In the genomic region with DNA sequence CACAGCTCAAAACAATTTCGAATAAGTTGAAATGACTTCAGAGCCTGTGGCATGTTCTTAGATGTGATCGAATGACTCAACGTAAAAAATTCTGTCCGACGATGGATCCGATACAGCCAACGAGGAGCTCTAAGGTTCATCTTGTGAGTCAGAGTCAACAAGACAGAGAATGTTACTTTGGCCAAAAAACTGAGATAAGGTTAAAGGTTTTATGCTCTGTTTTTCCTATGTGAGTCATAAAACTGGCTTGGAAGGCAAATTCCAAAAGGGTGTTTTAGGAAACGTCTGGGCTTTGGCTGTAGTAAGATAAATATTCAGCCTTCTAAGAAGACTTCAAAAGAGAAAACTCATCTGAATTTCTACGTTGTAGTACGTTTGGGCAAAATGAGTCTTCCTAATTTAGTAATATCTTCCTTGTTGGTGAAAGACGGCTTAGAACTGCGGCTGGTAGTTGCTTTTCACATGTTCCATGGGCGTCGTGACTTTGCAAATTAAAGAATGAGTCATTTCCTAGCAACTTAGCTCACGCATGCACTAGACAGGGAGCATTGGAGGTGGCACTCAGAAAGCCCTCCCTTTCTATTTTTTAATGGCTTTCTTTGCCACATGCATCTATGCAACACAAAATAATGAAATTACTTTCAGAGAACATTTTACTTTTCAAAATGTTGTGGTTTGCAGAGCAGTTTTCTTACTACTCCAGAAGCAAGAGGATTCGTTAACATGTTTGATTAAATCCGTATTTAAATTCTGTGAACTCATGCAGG, we compare ENCODE assay signal across 1 cellular context.
TF ChIP-seq lines count a peak whose summit lies in the region.

No MANE protein-coding gene starts in this region.

TF ChIP-seq in K562, 482 proteins besides CTCF, POLR2A, EP300 and RAD21 (continued from another document and continues in another):
- TF ChIP-seq CEBPB (tag; IDR thresholded peaks at IDR 0.05) (0 out of 2 replicates have a peak, but pooled peaks have one; percentile 17), MEF2A (IDR thresholded peaks at IDR 0.05; ENCODE audit: control insufficient read depth, low read depth, low read length) (no peak), RB1 (IDR thresholded peaks at IDR 0.05; ENCODE audit: low read depth) (no peak; the same call in 1 of the 2 replicates), SRSF3 (IDR thresholded peaks at IDR 0.05; ENCODE audit: insufficient read depth, low read length) (no peak), PRMT5 (CRISPR knock-in tag; IDR thresholded peaks at IDR 0.05) (no peak), MYBL2 (IDR thresholded peaks at IDR 0.05; ENCODE audit: low read depth) (no peak), MYBL2 (CRISPR knock-in tag; IDR thresholded peaks at IDR 0.05; ENCODE audit: borderline replicate concordance) (no peak), FOXA1 (IDR thresholded peaks at IDR 0.05; ENCODE audit: borderline replicate concordance) (peak; percentile 63; the same call in 1 of the 2 replicates), SIX5 (IDR thresholded peaks at IDR 0.05; ENCODE audit: borderline replicate concordance in 1 of 2, insufficient read depth in 1 of 2, low read depth in 1 of 2, low read length in 2 of 2) (no peak), POLR2AphosphoS5 (IDR thresholded peaks at IDR 0.05; ENCODE audit: control insufficient read depth, insufficient read depth, low read depth, low read length) (peak; percentile 51; the same call in 1 of the 2 replicates), PPARD (CRISPR knock-in tag; IDR thresholded peaks at IDR 0.05) (no peak), CBFA2T3 (IDR thresholded peaks at IDR 0.05) (peak; percentile 37), ETV6 (IDR thresholded peaks at IDR 0.05; ENCODE audit: borderline replicate concordance in 1 of 2, low read depth in 2 of 2, low read length in 1 of 2) (no peak), ETV6 (CRISPR knock-in tag; IDR thresholded peaks at IDR 0.05; ENCODE audit: borderline replicate concordance) (no peak), BACH1 (tag; IDR thresholded peaks at IDR 0.05) (peak; percentile 96), GATAD2B (IDR thresholded peaks at IDR 0.05; ENCODE audit: borderline replicate concordance) (peak; percentile 27; the same call in 1 of the 2 replicates), XRCC3 (IDR thresholded peaks at IDR 0.05) (no peak), CREM (IDR thresholded peaks at IDR 0.05; ENCODE audit: low read depth) (0 out of 2 replicates have a peak, but pooled peaks have one; percentile 19), DDX20 (tag; IDR thresholded peaks at IDR 0.05; ENCODE audit: low read depth) (0 out of 2 replicates have a peak, but pooled peaks have one; percentile 17), EP400 (IDR thresholded peaks at IDR 0.05) (peak; percentile 82), SRSF7 (optimal IDR thresholded peaks at IDR 0.05; ENCODE audit: low read depth, low read length) (no peak), CCNT2 (IDR thresholded peaks at IDR 0.05; ENCODE audit: borderline replicate concordance, extremely low read depth, insufficient read length, low read depth, low read length) (peak; percentile 34), ETV1 (tag; conservative IDR thresholded peaks at IDR 0.05; ENCODE audit: low read depth) (peak; percentile 75), SAFB (IDR thresholded peaks at IDR 0.05; ENCODE audit: borderline replicate concordance, low read depth, low read length) (no peak), HMGN3 (IDR thresholded peaks at IDR 0.05; ENCODE audit: borderline replicate concordance, extremely low read depth, insufficient read length, low read depth, low read length) (no peak), RFX1 (IDR thresholded peaks at IDR 0.05) (no peak; the same call in 1 of the 2 replicates), ZNF431 (CRISPR knock-in tag; IDR thresholded peaks at IDR 0.05) (no peak), TBP (optimal IDR thresholded peaks at IDR 0.05; ENCODE audit: low read depth, low read length) (peak; percentile 52), PHF8 (IDR thresholded peaks at IDR 0.05; ENCODE audit: borderline replicate concordance, low read length) (no peak), MAFG (tag; conservative IDR thresholded peaks at IDR 0.05) (peak; percentile 97), U2AF1 (optimal IDR thresholded peaks at IDR 0.05; ENCODE audit: low read depth, low read length) (no peak), ZNF121 (CRISPR knock-in tag; conservative IDR thresholded peaks at IDR 0.05) (no peak), TAF9B (IDR thresholded peaks at IDR 0.05; ENCODE audit: partially characterized antibody) (peak; percentile 86), SMAD4 (CRISPR knock-in tag; conservative IDR thresholded peaks at IDR 0.05) (peak; percentile 38; the same call in 1 of the 2 replicates), SUPT5H (IDR thresholded peaks at IDR 0.05) (0 out of 2 replicates have a peak, but pooled peaks have one; percentile 47), THRAP3 (IDR thresholded peaks at IDR 0.05; ENCODE audit: borderline replicate concordance) (no peak; the same call in 1 of the 2 replicates), RBFOX2 (IDR thresholded peaks at IDR 0.05; ENCODE audit: low read depth, low read length) (peak; percentile 45; the same call in 1 of the 2 replicates), TFAM (CRISPR knock-in tag; conservative IDR thresholded peaks at IDR 0.05) (no peak), BCL6 (CRISPR knock-in tag; IDR thresholded peaks at IDR 0.05) (no peak), ZNF197 (CRISPR knock-in tag; IDR thresholded peaks at IDR 0.05; ENCODE audit: low read depth) (no peak)
- TF ChIP-seq, protein P1, sequence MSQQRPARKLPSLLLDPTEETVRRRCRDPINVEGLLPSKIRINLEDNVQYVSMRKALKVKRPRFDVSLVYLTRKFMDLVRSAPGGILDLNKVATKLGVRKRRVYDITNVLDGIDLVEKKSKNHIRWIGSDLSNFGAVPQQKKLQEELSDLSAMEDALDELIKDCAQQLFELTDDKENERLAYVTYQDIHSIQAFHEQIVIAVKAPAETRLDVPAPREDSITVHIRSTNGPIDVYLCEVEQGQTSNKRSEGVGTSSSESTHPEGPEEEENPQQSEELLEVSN (IDR thresholded peaks at IDR 0.05; ENCODE audit: borderline replicate concordance in 1 of 2, extremely low read depth in 1 of 2, insufficient read depth in 1 of 2, insufficient read length in 1 of 2, low read depth in 1 of 2, low read length in 1 of 2, poor library complexity in 1 of 2, severe bottlenecking in 1 of 2), result peak in 1 of 2 experiments; percentile 55
- TF ChIP-seq, protein P2, sequence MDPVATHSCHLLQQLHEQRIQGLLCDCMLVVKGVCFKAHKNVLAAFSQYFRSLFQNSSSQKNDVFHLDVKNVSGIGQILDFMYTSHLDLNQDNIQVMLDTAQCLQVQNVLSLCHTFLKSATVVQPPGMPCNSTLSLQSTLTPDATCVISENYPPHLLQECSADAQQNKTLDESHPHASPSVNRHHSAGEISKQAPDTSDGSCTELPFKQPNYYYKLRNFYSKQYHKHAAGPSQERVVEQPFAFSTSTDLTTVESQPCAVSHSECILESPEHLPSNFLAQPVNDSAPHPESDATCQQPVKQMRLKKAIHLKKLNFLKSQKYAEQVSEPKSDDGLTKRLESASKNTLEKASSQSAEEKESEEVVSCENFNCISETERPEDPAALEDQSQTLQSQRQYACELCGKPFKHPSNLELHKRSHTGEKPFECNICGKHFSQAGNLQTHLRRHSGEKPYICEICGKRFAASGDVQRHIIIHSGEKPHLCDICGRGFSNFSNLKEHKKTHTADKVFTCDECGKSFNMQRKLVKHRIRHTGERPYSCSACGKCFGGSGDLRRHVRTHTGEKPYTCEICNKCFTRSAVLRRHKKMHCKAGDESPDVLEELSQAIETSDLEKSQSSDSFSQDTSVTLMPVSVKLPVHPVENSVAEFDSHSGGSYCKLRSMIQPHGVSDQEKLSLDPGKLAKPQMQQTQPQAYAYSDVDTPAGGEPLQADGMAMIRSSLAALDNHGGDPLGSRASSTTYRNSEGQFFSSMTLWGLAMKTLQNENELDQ (CRISPR knock-in tag; IDR thresholded peaks at IDR 0.05; ENCODE audit: borderline replicate concordance), result no peak
- TF ChIP-seq, protein P3, sequence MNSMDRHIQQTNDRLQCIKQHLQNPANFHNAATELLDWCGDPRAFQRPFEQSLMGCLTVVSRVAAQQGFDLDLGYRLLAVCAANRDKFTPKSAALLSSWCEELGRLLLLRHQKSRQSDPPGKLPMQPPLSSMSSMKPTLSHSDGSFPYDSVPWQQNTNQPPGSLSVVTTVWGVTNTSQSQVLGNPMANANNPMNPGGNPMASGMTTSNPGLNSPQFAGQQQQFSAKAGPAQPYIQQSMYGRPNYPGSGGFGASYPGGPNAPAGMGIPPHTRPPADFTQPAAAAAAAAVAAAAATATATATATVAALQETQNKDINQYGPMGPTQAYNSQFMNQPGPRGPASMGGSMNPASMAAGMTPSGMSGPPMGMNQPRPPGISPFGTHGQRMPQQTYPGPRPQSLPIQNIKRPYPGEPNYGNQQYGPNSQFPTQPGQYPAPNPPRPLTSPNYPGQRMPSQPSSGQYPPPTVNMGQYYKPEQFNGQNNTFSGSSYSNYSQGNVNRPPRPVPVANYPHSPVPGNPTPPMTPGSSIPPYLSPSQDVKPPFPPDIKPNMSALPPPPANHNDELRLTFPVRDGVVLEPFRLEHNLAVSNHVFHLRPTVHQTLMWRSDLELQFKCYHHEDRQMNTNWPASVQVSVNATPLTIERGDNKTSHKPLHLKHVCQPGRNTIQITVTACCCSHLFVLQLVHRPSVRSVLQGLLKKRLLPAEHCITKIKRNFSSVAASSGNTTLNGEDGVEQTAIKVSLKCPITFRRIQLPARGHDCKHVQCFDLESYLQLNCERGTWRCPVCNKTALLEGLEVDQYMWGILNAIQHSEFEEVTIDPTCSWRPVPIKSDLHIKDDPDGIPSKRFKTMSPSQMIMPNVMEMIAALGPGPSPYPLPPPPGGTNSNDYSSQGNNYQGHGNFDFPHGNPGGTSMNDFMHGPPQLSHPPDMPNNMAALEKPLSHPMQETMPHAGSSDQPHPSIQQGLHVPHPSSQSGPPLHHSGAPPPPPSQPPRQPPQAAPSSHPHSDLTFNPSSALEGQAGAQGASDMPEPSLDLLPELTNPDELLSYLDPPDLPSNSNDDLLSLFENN (IDR thresholded peaks at IDR 0.05; ENCODE audit: low read depth in 2 of 2, low read length in 2 of 2), result 0 out of 4 replicates have a peak, but pooled peaks of 1 of the 2 experiments have one; percentile 19
- TF ChIP-seq, protein P4, sequence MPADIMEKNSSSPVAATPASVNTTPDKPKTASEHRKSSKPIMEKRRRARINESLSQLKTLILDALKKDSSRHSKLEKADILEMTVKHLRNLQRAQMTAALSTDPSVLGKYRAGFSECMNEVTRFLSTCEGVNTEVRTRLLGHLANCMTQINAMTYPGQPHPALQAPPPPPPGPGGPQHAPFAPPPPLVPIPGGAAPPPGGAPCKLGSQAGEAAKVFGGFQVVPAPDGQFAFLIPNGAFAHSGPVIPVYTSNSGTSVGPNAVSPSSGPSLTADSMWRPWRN (IDR thresholded peaks at IDR 0.05; ENCODE audit: low read depth), result no peak
- TF ChIP-seq, protein P5, sequence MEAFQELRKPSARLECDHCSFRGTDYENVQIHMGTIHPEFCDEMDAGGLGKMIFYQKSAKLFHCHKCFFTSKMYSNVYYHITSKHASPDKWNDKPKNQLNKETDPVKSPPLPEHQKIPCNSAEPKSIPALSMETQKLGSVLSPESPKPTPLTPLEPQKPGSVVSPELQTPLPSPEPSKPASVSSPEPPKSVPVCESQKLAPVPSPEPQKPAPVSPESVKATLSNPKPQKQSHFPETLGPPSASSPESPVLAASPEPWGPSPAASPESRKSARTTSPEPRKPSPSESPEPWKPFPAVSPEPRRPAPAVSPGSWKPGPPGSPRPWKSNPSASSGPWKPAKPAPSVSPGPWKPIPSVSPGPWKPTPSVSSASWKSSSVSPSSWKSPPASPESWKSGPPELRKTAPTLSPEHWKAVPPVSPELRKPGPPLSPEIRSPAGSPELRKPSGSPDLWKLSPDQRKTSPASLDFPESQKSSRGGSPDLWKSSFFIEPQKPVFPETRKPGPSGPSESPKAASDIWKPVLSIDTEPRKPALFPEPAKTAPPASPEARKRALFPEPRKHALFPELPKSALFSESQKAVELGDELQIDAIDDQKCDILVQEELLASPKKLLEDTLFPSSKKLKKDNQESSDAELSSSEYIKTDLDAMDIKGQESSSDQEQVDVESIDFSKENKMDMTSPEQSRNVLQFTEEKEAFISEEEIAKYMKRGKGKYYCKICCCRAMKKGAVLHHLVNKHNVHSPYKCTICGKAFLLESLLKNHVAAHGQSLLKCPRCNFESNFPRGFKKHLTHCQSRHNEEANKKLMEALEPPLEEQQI (IDR thresholded peaks at IDR 0.05), result no peak
- TF ChIP-seq, protein P6, sequence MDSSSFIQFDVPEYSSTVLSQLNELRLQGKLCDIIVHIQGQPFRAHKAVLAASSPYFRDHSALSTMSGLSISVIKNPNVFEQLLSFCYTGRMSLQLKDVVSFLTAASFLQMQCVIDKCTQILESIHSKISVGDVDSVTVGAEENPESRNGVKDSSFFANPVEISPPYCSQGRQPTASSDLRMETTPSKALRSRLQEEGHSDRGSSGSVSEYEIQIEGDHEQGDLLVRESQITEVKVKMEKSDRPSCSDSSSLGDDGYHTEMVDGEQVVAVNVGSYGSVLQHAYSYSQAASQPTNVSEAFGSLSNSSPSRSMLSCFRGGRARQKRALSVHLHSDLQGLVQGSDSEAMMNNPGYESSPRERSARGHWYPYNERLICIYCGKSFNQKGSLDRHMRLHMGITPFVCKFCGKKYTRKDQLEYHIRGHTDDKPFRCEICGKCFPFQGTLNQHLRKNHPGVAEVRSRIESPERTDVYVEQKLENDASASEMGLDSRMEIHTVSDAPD (CRISPR knock-in tag; IDR thresholded peaks at IDR 0.05), result no peak
- TF ChIP-seq, protein P7, sequence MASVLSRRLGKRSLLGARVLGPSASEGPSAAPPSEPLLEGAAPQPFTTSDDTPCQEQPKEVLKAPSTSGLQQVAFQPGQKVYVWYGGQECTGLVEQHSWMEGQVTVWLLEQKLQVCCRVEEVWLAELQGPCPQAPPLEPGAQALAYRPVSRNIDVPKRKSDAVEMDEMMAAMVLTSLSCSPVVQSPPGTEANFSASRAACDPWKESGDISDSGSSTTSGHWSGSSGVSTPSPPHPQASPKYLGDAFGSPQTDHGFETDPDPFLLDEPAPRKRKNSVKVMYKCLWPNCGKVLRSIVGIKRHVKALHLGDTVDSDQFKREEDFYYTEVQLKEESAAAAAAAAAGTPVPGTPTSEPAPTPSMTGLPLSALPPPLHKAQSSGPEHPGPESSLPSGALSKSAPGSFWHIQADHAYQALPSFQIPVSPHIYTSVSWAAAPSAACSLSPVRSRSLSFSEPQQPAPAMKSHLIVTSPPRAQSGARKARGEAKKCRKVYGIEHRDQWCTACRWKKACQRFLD (CRISPR knock-in tag; IDR thresholded peaks at IDR 0.05), result peak; percentile 75; the same call in 1 of the 2 replicates
- TF ChIP-seq, protein P8, sequence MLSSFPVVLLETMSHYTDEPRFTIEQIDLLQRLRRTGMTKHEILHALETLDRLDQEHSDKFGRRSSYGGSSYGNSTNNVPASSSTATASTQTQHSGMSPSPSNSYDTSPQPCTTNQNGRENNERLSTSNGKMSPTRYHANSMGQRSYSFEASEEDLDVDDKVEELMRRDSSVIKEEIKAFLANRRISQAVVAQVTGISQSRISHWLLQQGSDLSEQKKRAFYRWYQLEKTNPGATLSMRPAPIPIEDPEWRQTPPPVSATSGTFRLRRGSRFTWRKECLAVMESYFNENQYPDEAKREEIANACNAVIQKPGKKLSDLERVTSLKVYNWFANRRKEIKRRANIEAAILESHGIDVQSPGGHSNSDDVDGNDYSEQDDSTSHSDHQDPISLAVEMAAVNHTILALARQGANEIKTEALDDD (IDR thresholded peaks at IDR 0.05), result peak; percentile 71
